ENCODE assay signal across 8 cellular contexts in the genomic region with DNA sequence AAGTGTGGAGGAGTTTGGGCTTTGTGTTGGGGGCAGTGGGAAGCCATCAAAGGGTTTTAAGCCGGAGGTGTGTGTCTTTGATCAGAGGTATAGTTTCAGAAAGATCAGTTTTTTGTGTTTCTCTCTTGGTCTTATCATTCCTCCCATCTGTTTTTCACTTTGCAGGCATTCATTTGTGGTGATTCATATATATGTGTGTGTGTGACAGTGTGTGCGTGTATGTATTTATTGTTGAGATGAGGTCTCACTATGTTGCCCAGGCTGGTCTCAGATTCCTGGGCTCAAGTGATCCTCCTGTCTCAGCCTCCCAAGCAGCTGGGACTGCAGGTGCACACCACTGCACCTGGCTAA. TPM values are rescaled to one million over a fixed set of nuclear protein-coding genes. Genes with fewer than 3 reads are reported as not detected.
DNase-seq lines count a peak whose midpoint lies in the region; ATAC-seq and TF ChIP-seq lines count a peak whose summit lies in the region.

No MANE protein-coding gene starts in this region.

- H3K27ac Mint-ChIP-seq in neural progenitor cell: no peak overlapping the region

- no peaks in the 10 kb centered on the region for H3K9me3 Mint-ChIP-seq in neural progenitor cell

- no TSS peak for BruUV-seq in OCI-LY7 (replicated peaks; lab: Mats Ljungman, UMichigan)

- intact Hi-C loops in OCI-LY7 (cut with micrococcal nuclease; ENCODE audit: unreplicated experiment): no loop called here
- intact Hi-C loops in dorsolateral prefrontal cortex (cut with DNase I): loop anchor here in 1 of 2 donors (5.0 kb wide), 4 partner anchors 39 to 199 kb away; a partner anchor contains a TSS
- intact Hi-C loops in left colon (cut with DNase I, micrococcal nuclease): loop anchor here (2.0 to 10.0 kb wide), 2 partner anchors 72 to 76 kb away; no protein-coding TSS in a partner anchor

- H3K27ac ChIP-seq in OCI-LY7 (ENCODE audit: low read depth, low read length, poor library complexity, severe bottlenecking) (no peak overlapping the region), dorsolateral prefrontal cortex (peak overlapping the region in 47 of 59 donors; percentile 1 to 92 (median 84)), neural progenitor cell (no peak overlapping the region)

- H3K4me2 ChIP-seq in OCI-LY7 (ENCODE audit: low read length) (peak overlapping the region; percentile 79), neural progenitor cell (peak overlapping the region; percentile 89)

- H3K9me3 ChIP-seq in OCI-LY7 (ENCODE audit: low read length) (no peaks in the 10 kb centered on the region), neural progenitor cell (ENCODE audit: low read depth) (no peaks in the 10 kb centered on the region)

- no peaks in the 10 kb centered on the region for H3K36me3 Mint-ChIP-seq in neural progenitor cell

- H3K27me3 ChIP-seq in dorsolateral prefrontal cortex: no peaks in the 10 kb centered on the region
- H3K27me3 ChIP-seq in neural progenitor cell: no peaks in the 10 kb centered on the region

- POLR2A ChIA-PET in OCI-LY7 (lab: Charles Lee): no interaction called here

- ATAC-seq in HG03025 (IDR thresholded peaks at IDR 0.05; ENCODE audit: low FRiP score, unreplicated experiment) (no peak), left colon (no peak)

- H3K4me3 ChIP-seq in OCI-LY7 (ENCODE audit: low read depth, low read length, poor library complexity, severe bottlenecking) (no peak overlapping the region), dorsolateral prefrontal cortex (peak overlapping the region; percentile 66 to 99 (median 87)), neural progenitor cell (peak overlapping the region; percentile 84)

- H2AFZ ChIP-seq in OCI-LY7 (ENCODE audit: low read length): no peak overlapping the region
- no peak overlapping the region for H2AFZ ChIP-seq in neural progenitor cell (replicated peaks)

- TF ChIP-seq CTCF in OCI-LY7 (conservative IDR thresholded peaks at IDR 0.05; ENCODE audit: low read length) (no peak), dorsolateral prefrontal cortex (IDR thresholded peaks at IDR 0.05 in 54 of 56, conservative IDR thresholded peaks at IDR 0.05 in 2 of 56; ENCODE audit: low read depth in 1 of 56, partially characterized antibody in 56 of 56) (no peak), neural progenitor cell (IDR thresholded peaks at IDR 0.05) (no peak)

- H4K20me1 ChIP-seq in OCI-LY7 (ENCODE audit: insufficient read depth, low read length) (no peaks in the 10 kb centered on the region), neural progenitor cell (ENCODE audit: low read depth) (no peaks in the 10 kb centered on the region)

- no peaks in the 10 kb centered on the region for H3K9me2 ChIP-seq in OCI-LY7 (ENCODE audit: insufficient read depth, low read length)

- H3K4me3 Mint-ChIP-seq in neural progenitor cell: no peak overlapping the region

- DNase-seq in Daoy (ENCODE audit: low read depth) (peak; percentile 11), OCI-LY7 (ENCODE audit: low spot score) (no peak), dorsolateral prefrontal cortex (no peak), neural progenitor cell (ENCODE audit: low spot score) (no peak), OCI-M2 (lab: John Stamatoyannopoulos, UW; ENCODE audit: unreplicated experiment) (no peak), NCI-H187 treated with DMSO at 0.1 percent for 48 hours (lab: John Stamatoyannopoulos, UW) (no peak), left colon (no peak)

- H3F3A ChIP-seq in neural progenitor cell (ENCODE audit: low read depth): no peaks in the 10 kb centered on the region

- H3K79me2 ChIP-seq in OCI-LY7 (ENCODE audit: insufficient read depth, low read depth, low read length): no peaks in the 10 kb centered on the region
- H3K79me2 ChIP-seq in neural progenitor cell (ENCODE audit: low read depth): peaks cover 39% of the 10 kb centered on the region

- H3K36me3 ChIP-seq in OCI-LY7 (ENCODE audit: insufficient read depth, low read length) (no peaks in the 10 kb centered on the region), neural progenitor cell (no peaks in the 10 kb centered on the region)

- peaks cover 21% of the 10 kb centered on the region for H3K4me1 ChIP-seq in OCI-LY7 (ENCODE audit: insufficient read depth, low read length, poor library complexity, severe bottlenecking)
- H3K4me1 ChIP-seq in neural progenitor cell: peaks cover 8% of the 10 kb centered on the region

- no peak overlapping the region for H3K9ac ChIP-seq in neural progenitor cell

- H3K27me3 Mint-ChIP-seq in neural progenitor cell (ENCODE audit: insufficient read depth, low read depth): peaks cover 2% of the 10 kb centered on the region

- peaks cover 5% of the 10 kb centered on the region for H3K4me1 Mint-ChIP-seq in neural progenitor cell

- CTCF ChIA-PET in OCI-LY7 (lab: Charles Lee; ENCODE audit: unreplicated experiment): no interaction called here

RNA-seq across cellular contexts. Expression of a gene that starts 11.1 kb away (rescaled TPM):
- 24.5 and 32.1 TPM in 2 replicates for total RNA-seq in Daoy (2014; rRNA removed; shearing (Covaris generic))
- total RNA-seq in OCI-LY7 (2014; rRNA removed; shearing (Covaris generic)): 19.3 and 24.4 TPM in 2 replicates
- 55.4 and 62.7 TPM in 2 replicates for total RNA-seq in OCI-LY7 (2022)
- total RNA-seq in dorsolateral prefrontal cortex: 100 to 1,000 TPM; 107 to 236 (median 191) TPM
- total RNA-seq in neural progenitor cell (ENCODE audit: low replicate concordance): 32.9 and 38.8 TPM in 2 replicates
- 100 to 1,000 TPM in 1 of 2 donors, 10 to 100 TPM in 1; 89.3 to 117 TPM for total RNA-seq in left colon

RNA-seq across cellular contexts. Expression of a gene that starts 49.4 kb away (rescaled TPM):
- 51.8 and 54.6 TPM in 2 replicates for total RNA-seq in Daoy (2014; rRNA removed; shearing (Covaris generic))
- 37.2 and 46.9 TPM in 2 replicates for total RNA-seq in OCI-LY7 (2014; rRNA removed; shearing (Covaris generic))
- 31.7 and 34.9 TPM in 2 replicates for total RNA-seq in OCI-LY7 (2022)
- total RNA-seq in dorsolateral prefrontal cortex: 100 to 1,000 TPM in 6 of 120 experiments, 10 to 100 TPM in 114; 35.0 to 115 (median 72.9) TPM
- total RNA-seq in neural progenitor cell (ENCODE audit: low replicate concordance): 40.6 and 64.6 TPM in 2 replicates
- 10 to 100 TPM; 30.9 to 44.7 TPM for total RNA-seq in left colon

RNA-seq across cellular contexts. Expression of a gene that starts 57.3 kb away (rescaled TPM):
- 5.4 and 6.1 TPM in 2 replicates for total RNA-seq in Daoy (2014; rRNA removed; shearing (Covaris generic))
- 3.2 and 5.6 TPM in 2 replicates for total RNA-seq in OCI-LY7 (2014; rRNA removed; shearing (Covaris generic))
- total RNA-seq in OCI-LY7 (2022) (18.8 and 19.8 TPM in 2 replicates), dorsolateral prefrontal cortex (10 to 100 TPM in 119 of 120 experiments, 1 to 10 TPM in 1; 10.0 to 26.4 (median 18.3) TPM), neural progenitor cell (ENCODE audit: low replicate concordance) (7.8 and 9.8 TPM in 2 replicates), left colon (1 to 10 TPM; 7.4 to 8.5 TPM)

Comparison
In these comparisons a context has a peak if more than half of its experiments do, and no peak if none do; other contexts are left out.
1. H3K27ac ChIP-seq: peak in dorsolateral prefrontal cortex (47 of 59); none in OCI-LY7 (single experiment) and neural progenitor cell (single experiment).